7 cellular contexts compared by ENCODE assay signal in the genomic region with DNA sequence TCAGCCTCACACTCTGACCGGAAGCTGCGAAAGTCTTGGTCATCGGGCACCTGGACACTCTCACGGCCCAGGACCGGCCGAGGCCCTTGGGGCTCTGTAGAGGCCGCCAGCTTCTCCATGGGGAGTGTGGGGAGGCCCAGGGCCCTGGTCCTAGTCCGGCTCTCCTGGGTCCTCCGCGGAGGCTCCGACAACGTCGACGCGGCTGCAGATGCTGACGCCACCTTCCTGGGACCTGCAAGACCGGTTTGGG. TPM values are rescaled to one million over a fixed set of nuclear protein-coding genes. Genes with fewer than 3 reads are reported as not detected.
DNase-seq lines count a peak whose midpoint lies in the region; ATAC-seq and TF ChIP-seq lines count a peak whose summit lies in the region.

No MANE protein-coding gene starts in this region.

- H3K4me1 ChIP-seq in right atrium auricular region: peaks cover 0 to 62% of the 10 kb centered on the region in 2 donors

- TF ChIP-seq CTCF in SU-DHL-6 (IDR thresholded peaks at IDR 0.05; ENCODE audit: insufficient read depth, low read length, poor library complexity, severe bottlenecking) (no peak), right atrium auricular region (IDR thresholded peaks at IDR 0.05) (no peak)

- no peaks in the 10 kb centered on the region for H3K79me2 ChIP-seq in SU-DHL-6 (ENCODE audit: insufficient read depth, low read length)

- peak overlapping the region; percentile 36 for H3K4me2 ChIP-seq in SU-DHL-6 (ENCODE audit: low read depth, low read length, poor library complexity, severe bottlenecking)

- H4K20me1 ChIP-seq in SU-DHL-6 (ENCODE audit: low read depth, low read length): no peaks in the 10 kb centered on the region

- H3K9me2 ChIP-seq in SU-DHL-6 (replicated peaks; ENCODE audit: insufficient read depth, low read length): no peaks in the 10 kb centered on the region

- H3K9ac ChIP-seq in SU-DHL-6 (ENCODE audit: low read length): no peak overlapping the region

- DNase-seq in H7 (no peak), right atrium auricular region (ENCODE audit: low spot score) (no peak), activated gamma-delta T cell treated with Interleukin-2 at 50 U/mL for 16 hours (no peak)

- no peak overlapping the region for H3K27ac ChIP-seq in SU-DHL-6 (ENCODE audit: low read depth, low read length)
- H3K27ac ChIP-seq in right atrium auricular region: peak overlapping the region; percentile 49 to 70
- H3K27ac ChIP-seq in skin epidermis: peak overlapping the region in 19 of 21 experiments; percentile 24 to 91 (median 85)

- no peaks in the 10 kb centered on the region for H3F3A ChIP-seq in SU-DHL-6 (ENCODE audit: insufficient read depth)

- H3K27me3 ChIP-seq in H7 (ENCODE audit: control insufficient read depth, insufficient read depth, low read length): peaks cover 14% of the 10 kb centered on the region
- H3K27me3 ChIP-seq in SU-DHL-6 (ENCODE audit: low read length): no peaks in the 10 kb centered on the region
- H3K27me3 ChIP-seq in right atrium auricular region: no peaks in the 10 kb centered on the region

- H3K36me3 ChIP-seq in H7 (replicated peaks; ENCODE audit: control insufficient read depth, insufficient read depth, low read length): no peaks in the 10 kb centered on the region; the same call in none of the 2 replicates
- H3K36me3 ChIP-seq in SU-DHL-6 (ENCODE audit: low read length): no peaks in the 10 kb centered on the region
- H3K36me3 ChIP-seq in right atrium auricular region: no peaks in the 10 kb centered on the region

- no peaks in the 10 kb centered on the region for H3K9me3 ChIP-seq in SU-DHL-6 (ENCODE audit: insufficient read depth, low read length)
- H3K9me3 ChIP-seq in right atrium auricular region: no peaks in the 10 kb centered on the region

- H2AFZ ChIP-seq in SU-DHL-6 (ENCODE audit: low read depth, low read length, severe bottlenecking): no peak overlapping the region

- ATAC-seq in GM21360 (IDR thresholded peaks at IDR 0.05; ENCODE audit: unreplicated experiment) (no peak), HG03139 (IDR thresholded peaks at IDR 0.05; ENCODE audit: unreplicated experiment) (no peak)

- H3K4me3 ChIP-seq in H7 (ENCODE audit: insufficient read depth, low read depth, low read length) (peak overlapping the region; percentile 57), SU-DHL-6 (ENCODE audit: insufficient read depth, low read length, poor library complexity, severe bottlenecking) (no peak overlapping the region), right atrium auricular region (peak overlapping the region; percentile 61 to 79), skin epidermis (peak overlapping the region; percentile 30 to 76 (median 61))

RNA-seq across cellular contexts. Expression of a gene that starts 12.9 kb away (rescaled TPM):
- total RNA-seq in H7 (2014; rRNA removed; shearing (Covaris generic)): 19.3 and 26.8 TPM in 2 replicates
- 100 to 1,000 TPM in 1 of 2 donors, 10 to 100 TPM in 1; 77.0 to 112 TPM for total RNA-seq in right atrium auricular region

RNA-seq across cellular contexts. Expression of a gene that starts 28.8 kb away (rescaled TPM):
- 85.2 and 85.5 TPM in 2 replicates for total RNA-seq in H7 (2014; rRNA removed; shearing (Covaris generic))
- total RNA-seq in right atrium auricular region: 10 to 100 TPM; 74.0 to 83.8 TPM

RNA-seq across cellular contexts. Expression of a gene that starts 33.2 kb away (rescaled TPM):
- 6.2 and 16.0 TPM in 2 replicates for total RNA-seq in H7 (2014; rRNA removed; shearing (Covaris generic))
- 10 to 100 TPM in 1 of 2 donors, 1 to 10 TPM in 1; 9.0 to 10.0 TPM for total RNA-seq in right atrium auricular region
